2 cellular contexts compared by ENCODE assay signal in the genomic region with DNA sequence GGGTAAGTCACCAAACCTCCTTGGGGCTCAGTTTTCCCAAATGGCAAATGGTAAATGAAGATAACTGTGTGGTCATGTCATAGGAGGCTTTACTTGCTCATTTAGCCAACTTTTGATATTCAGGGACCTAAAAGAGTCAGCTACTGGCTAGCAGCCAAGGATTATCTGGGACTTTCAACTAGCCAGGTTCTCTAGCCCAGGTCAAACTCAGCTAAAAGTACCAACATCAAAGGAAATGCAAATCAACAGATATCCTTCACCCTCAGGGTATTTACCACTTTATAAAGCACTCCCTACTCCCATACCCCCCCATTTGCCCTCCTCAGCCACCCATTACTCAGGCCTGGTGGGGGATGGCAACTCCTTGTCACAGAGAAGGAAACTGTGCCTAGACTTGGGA.
TF ChIP-seq lines count a peak whose summit lies in the region.

No MANE protein-coding gene starts in this region.

TF ChIP-seq in A549, 52 proteins besides CTCF, POLR2A, EP300 and RAD21:
- TF ChIP-seq KDM5A (IDR thresholded peaks at IDR 0.05), result no peak
- no peak for TF ChIP-seq RFX5 (IDR thresholded peaks at IDR 0.05)
- TF ChIP-seq, protein P1, sequence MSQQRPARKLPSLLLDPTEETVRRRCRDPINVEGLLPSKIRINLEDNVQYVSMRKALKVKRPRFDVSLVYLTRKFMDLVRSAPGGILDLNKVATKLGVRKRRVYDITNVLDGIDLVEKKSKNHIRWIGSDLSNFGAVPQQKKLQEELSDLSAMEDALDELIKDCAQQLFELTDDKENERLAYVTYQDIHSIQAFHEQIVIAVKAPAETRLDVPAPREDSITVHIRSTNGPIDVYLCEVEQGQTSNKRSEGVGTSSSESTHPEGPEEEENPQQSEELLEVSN (IDR thresholded peaks at IDR 0.05; ENCODE audit: borderline replicate concordance, low read depth), result no peak
- TF ChIP-seq, protein P2, sequence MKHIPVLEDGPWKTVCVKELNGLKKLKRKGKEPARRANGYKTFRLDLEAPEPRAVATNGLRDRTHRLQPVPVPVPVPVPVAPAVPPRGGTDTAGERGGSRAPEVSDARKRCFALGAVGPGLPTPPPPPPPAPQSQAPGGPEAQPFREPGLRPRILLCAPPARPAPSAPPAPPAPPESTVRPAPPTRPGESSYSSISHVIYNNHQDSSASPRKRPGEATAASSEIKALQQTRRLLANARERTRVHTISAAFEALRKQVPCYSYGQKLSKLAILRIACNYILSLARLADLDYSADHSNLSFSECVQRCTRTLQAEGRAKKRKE (CRISPR knock-in tag; IDR thresholded peaks at IDR 0.05; ENCODE audit: low read depth), result no peak
- no peak for TF ChIP-seq ESRRA (IDR thresholded peaks at IDR 0.05; ENCODE audit: borderline replicate concordance, low read length)
- TF ChIP-seq, protein P3, sequence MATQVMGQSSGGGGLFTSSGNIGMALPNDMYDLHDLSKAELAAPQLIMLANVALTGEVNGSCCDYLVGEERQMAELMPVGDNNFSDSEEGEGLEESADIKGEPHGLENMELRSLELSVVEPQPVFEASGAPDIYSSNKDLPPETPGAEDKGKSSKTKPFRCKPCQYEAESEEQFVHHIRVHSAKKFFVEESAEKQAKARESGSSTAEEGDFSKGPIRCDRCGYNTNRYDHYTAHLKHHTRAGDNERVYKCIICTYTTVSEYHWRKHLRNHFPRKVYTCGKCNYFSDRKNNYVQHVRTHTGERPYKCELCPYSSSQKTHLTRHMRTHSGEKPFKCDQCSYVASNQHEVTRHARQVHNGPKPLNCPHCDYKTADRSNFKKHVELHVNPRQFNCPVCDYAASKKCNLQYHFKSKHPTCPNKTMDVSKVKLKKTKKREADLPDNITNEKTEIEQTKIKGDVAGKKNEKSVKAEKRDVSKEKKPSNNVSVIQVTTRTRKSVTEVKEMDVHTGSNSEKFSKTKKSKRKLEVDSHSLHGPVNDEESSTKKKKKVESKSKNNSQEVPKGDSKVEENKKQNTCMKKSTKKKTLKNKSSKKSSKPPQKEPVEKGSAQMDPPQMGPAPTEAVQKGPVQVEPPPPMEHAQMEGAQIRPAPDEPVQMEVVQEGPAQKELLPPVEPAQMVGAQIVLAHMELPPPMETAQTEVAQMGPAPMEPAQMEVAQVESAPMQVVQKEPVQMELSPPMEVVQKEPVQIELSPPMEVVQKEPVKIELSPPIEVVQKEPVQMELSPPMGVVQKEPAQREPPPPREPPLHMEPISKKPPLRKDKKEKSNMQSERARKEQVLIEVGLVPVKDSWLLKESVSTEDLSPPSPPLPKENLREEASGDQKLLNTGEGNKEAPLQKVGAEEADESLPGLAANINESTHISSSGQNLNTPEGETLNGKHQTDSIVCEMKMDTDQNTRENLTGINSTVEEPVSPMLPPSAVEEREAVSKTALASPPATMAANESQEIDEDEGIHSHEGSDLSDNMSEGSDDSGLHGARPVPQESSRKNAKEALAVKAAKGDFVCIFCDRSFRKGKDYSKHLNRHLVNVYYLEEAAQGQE (IDR thresholded peaks at IDR 0.05), result no peak
- TF ChIP-seq PHF8 (IDR thresholded peaks at IDR 0.05; ENCODE audit: borderline replicate concordance, low read depth), result no peak
- TF ChIP-seq, protein P4, sequence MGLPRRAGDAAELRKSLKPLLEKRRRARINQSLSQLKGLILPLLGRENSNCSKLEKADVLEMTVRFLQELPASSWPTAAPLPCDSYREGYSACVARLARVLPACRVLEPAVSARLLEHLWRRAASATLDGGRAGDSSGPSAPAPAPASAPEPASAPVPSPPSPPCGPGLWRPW (IDR thresholded peaks at IDR 0.05), result no peak
- TF ChIP-seq HDAC2 (IDR thresholded peaks at IDR 0.05), result no peak
- TF ChIP-seq, protein P5, sequence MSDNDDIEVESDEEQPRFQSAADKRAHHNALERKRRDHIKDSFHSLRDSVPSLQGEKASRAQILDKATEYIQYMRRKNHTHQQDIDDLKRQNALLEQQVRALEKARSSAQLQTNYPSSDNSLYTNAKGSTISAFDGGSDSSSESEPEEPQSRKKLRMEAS (IDR thresholded peaks at IDR 0.05), result no peak
- TF ChIP-seq MAFK (IDR thresholded peaks at IDR 0.05; ENCODE audit: partially characterized antibody), result no peak
- no peak for TF ChIP-seq HOXA7 (CRISPR knock-in tag; IDR thresholded peaks at IDR 0.05)
- no peak for TF ChIP-seq CBX2 (IDR thresholded peaks at IDR 0.05; ENCODE audit: borderline replicate concordance, low read depth)
- TF ChIP-seq TP53 (CRISPR knock-in tag; IDR thresholded peaks at IDR 0.05), result no peak
- TF ChIP-seq EHMT2 (IDR thresholded peaks at IDR 0.05; ENCODE audit: low read depth), result no peak
- TF ChIP-seq CHD2 (IDR thresholded peaks at IDR 0.05; ENCODE audit: low read length, partially characterized antibody), result no peak

TF ChIP-seq in K562, 482 proteins besides CTCF, POLR2A, EP300 and RAD21:
- TF ChIP-seq, protein P6, sequence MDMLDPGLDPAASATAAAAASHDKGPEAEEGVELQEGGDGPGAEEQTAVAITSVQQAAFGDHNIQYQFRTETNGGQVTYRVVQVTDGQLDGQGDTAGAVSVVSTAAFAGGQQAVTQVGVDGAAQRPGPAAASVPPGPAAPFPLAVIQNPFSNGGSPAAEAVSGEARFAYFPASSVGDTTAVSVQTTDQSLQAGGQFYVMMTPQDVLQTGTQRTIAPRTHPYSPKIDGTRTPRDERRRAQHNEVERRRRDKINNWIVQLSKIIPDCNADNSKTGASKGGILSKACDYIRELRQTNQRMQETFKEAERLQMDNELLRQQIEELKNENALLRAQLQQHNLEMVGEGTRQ (CRISPR knock-in tag; IDR thresholded peaks at IDR 0.05), result no peak
- TF ChIP-seq NFIC (IDR thresholded peaks at IDR 0.05), result peak; percentile 74
TF ChIP-seq in K562: peak in this region for 1.
